ENCODE assay signal across 28 cellular contexts in the genomic region with DNA sequence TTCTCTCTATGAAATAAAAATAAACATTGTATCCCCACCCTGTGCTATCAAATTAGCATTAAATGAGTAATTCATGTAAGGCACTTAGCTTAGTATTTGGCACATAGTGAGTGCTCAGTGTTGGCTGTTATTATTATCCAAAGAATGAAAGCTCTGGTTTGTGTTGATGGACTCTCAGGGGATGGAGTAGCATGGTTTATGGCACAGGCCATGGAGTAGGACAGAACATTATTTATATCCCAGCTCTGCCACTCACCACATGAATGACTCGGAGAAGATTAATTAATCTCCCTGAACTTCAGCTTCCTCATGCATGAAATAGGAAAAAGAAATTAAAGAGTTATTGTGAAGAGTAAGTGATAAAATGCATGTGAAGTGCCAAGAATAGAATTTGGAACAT.
"Had no signal": no experiment of that assay in that cellular context is flagged by ENCODE, and none has a peak within 500 bp of the region (broad histone marks: within the 10 kb centered on the region; RNA-seq: fewer than 3 reads in every experiment).

No MANE protein-coding gene starts in this region.

- H3K4me3 ChIP-seq: body of pancreas, breast epithelium, MG63, SJSA1 had no signal

- DNase-seq: activated B cell treated with CpG ODN at 0.5 μM for 24 hours; activated CD4-positive, alpha-beta T cell treated with anti-CD3 and anti-CD28 coated beads for 48 hours; activated CD4-positive, CD25-positive, alpha-beta regulatory T cell treated with anti-CD3 and anti-CD28 coated beads, Interleukin-2, amount 50 U/mL, for 72 hours; activated CD8-positive, alpha-beta T cell treated with anti-CD3 and anti-CD28 coated beads, Interleukin-2, amount 10 ng/mL, durations not matched to agents 7 days and 5 days; activated gamma-delta T cell; activated naive CD4-positive, alpha-beta T cell treated with Interleukin-2 at 50 U/mL for 16 hours; activated naive CD8-positive, alpha-beta T cell treated with anti-CD3 and anti-CD28 coated beads, Interleukin-2, amount 10 ng/mL, durations not matched to agents 7 days and 5 days; activated T-cell treated with anti-CD3 and anti-CD28 coated beads, Interleukin-2, amount 50 U/mL, for 24 hours; body of pancreas; Kasumi-1; KG1; MG63; NCI-H1048; NCI-H1105 treated with DMSO at 0.1 percent for 48 hours; NCI-H1436; NCI-H1694; NCI-H1930; NCI-H2107; NCI-H2171; NCI-H524; SHP77 treated with DMSO at 0.1 percent for 48 hours; SW 1271; T-helper 1 cell; T-helper 2 cell; T-helper 9 cell had no signal

- ATAC-seq: activated CD8-positive, alpha-beta T cell treated with anti-CD3 and anti-CD28 coated beads, Interleukin-2, amount 10 ng/mL, durations not matched to agents 7 days and 5 days; body of pancreas; Panc1 had no signal
